9 cellular contexts compared by ENCODE assay signal in genomic region chr3:52495777-52496602, GRCh38. TPM values are rescaled to one million over a fixed set of nuclear protein-coding genes. Genes with fewer than 3 reads are reported as not detected.
DNase-seq lines count a peak whose midpoint lies in the region; ATAC-seq and TF ChIP-seq lines count a peak whose summit lies in the region.
"Had no signal": no experiment of that assay in that cellular context is flagged by ENCODE, and none has a peak within 500 bp of the region (broad histone marks: within the 10 kb centered on the region; RNA-seq: fewer than 3 reads in every experiment).

No MANE protein-coding gene starts in this region.

- no CpG with 5 or more reads among the region's 16 CpGs for WGBS in right lobe of liver (ENCODE audit: insufficient coverage, low coverage, low lambda C conversion rate, missing lambda C conversion rate)
- WGBS in urinary bladder, result 61% methylated on average over 16 of the region's 16 CpGs

- peak overlapping the region; percentile 35 to 74 (median 52) for H3K27ac ChIP-seq in Peyer's patch
- peak overlapping the region in 41 of 59 donors; percentile 16 to 81 (median 62) for H3K27ac ChIP-seq in dorsolateral prefrontal cortex
- H3K27ac ChIP-seq in right lobe of liver, result peak overlapping the region; percentile 14 to 76 (median 40)
- H3K27ac ChIP-seq in urinary bladder (ENCODE audit: low read depth), result peak overlapping the region; percentile 47

- TF ChIP-seq CTCF in Peyer's patch (IDR thresholded peaks at IDR 0.05) (no peak), dorsolateral prefrontal cortex (IDR thresholded peaks at IDR 0.05 in 54 of 56, conservative IDR thresholded peaks at IDR 0.05 in 2 of 56; ENCODE audit: low read depth in 1 of 56, partially characterized antibody in 56 of 56) (no peak), right lobe of liver (IDR thresholded peaks at IDR 0.05) (no peak)

- peak in 2 of 4 donors; percentile 19 to 57 for ATAC-seq in right lobe of liver
- no peak for ATAC-seq in HG03025 (IDR thresholded peaks at IDR 0.05; ENCODE audit: low FRiP score, unreplicated experiment)
- no peak for ATAC-seq in HG03342 (IDR thresholded peaks at IDR 0.05; ENCODE audit: unreplicated experiment)

- H3K36me3 ChIP-seq in Peyer's patch (peaks cover 0 to 25% (median 0%) of the 10 kb centered on the region in 3 donors), right lobe of liver (peaks cover 0 to 16% (median 3%) of the 10 kb centered on the region in 4 donors), urinary bladder (ENCODE audit: insufficient read depth) (peaks cover 7% of the 10 kb centered on the region)
- H3K36me3 ChIP-seq: ovary had no signal

- intact Hi-C loops in dorsolateral prefrontal cortex (cut with DNase I) (no loop called here), right lobe of liver (cut with DNase I) (no loop called here)

- DNase-seq in Peyer's patch (no peak), dorsolateral prefrontal cortex (no peak), right lobe of liver (no peak)
- no peak for DNase-seq in activated CD4-positive, alpha-beta T cell treated with anti-CD3 and anti-CD28 coated beads, Interleukin-2, amount 50 U/mL, for 4 hours
- DNase-seq: activated CD4-positive, alpha-beta memory T cell treated with anti-CD3 and anti-CD28 coated beads for 36 hours had no signal

- no peak for TF ChIP-seq POLR2A in Peyer's patch (IDR thresholded peaks at IDR 0.05)
- no peak for TF ChIP-seq POLR2A in right lobe of liver (IDR thresholded peaks at IDR 0.05)

- H3K4me3 ChIP-seq in Peyer's patch (peak overlapping the region in 3 of 4 donors; percentile 5 to 42 (median 41)), dorsolateral prefrontal cortex (peak overlapping the region in 52 of 59 donors; percentile 0 to 59 (median 38)), right lobe of liver (peak overlapping the region; percentile 38 to 41 (median 40)), urinary bladder (ENCODE audit: low read depth, low read length) (peak overlapping the region; percentile 12)

- H3K27me3 ChIP-seq in Peyer's patch, result no peaks in the 10 kb centered on the region
- H3K27me3 ChIP-seq in dorsolateral prefrontal cortex, result no peaks in the 10 kb centered on the region
- no peaks in the 10 kb centered on the region for H3K27me3 ChIP-seq in right lobe of liver
- H3K27me3 ChIP-seq: ovary had no signal

- peaks cover 0 to 6% (median 2%) of the 10 kb centered on the region in 4 donors for H3K4me1 ChIP-seq in Peyer's patch
- no peaks in the 10 kb centered on the region for H3K4me1 ChIP-seq in right lobe of liver
- H3K4me1 ChIP-seq in urinary bladder (ENCODE audit: insufficient read depth), result no peaks in the 10 kb centered on the region

- no peaks in the 10 kb centered on the region for H3K9me3 ChIP-seq in Peyer's patch
- no peaks in the 10 kb centered on the region for H3K9me3 ChIP-seq in right lobe of liver
- H3K9me3 ChIP-seq: ovary had no signal

RNA-seq across cellular contexts. Expression of gene STAB1, which starts 0.9 kb away (rescaled TPM):
- total RNA-seq in Peyer's patch (10 to 100 TPM; 27.0 to 98.2 (median 67.2) TPM), dorsolateral prefrontal cortex (100 to 1,000 TPM in 4 of 120 experiments, 10 to 100 TPM in 113, 1 to 10 TPM in 3; 7.9 to 229 (median 32.7) TPM), right lobe of liver (100 to 1,000 TPM in 3 of 6 experiments, 10 to 100 TPM in 3; 60.7 to 268 (median 92.5) TPM), urinary bladder (73.5 TPM)
- polyA plus RNA-seq in urinary bladder, result 91.8 TPM

RNA-seq across cellular contexts. Expression of gene NT5DC2, which starts 37.7 kb away (rescaled TPM):
- total RNA-seq in Peyer's patch (10 to 100 TPM in 3 of 4 donors, 1 to 10 TPM in 1; 5.1 to 17.3 (median 14.7) TPM), dorsolateral prefrontal cortex (10 to 100 TPM; 10.8 to 61.6 (median 20.5) TPM), right lobe of liver (10 to 100 TPM in 1 of 6 experiments, 1 to 10 TPM in 5; 1.1 to 12.5 (median 3.9) TPM), urinary bladder (32.9 TPM)
- 63.8 TPM for polyA plus RNA-seq in urinary bladder

RNA-seq across cellular contexts. Expression of gene UQCC5, which starts 40.4 kb away (rescaled TPM):
- total RNA-seq in Peyer's patch (1 to 10 TPM; 1.7 to 7.7 (median 4.1) TPM), dorsolateral prefrontal cortex (10 to 100 TPM in 77 of 120 experiments, 1 to 10 TPM in 43; 4.8 to 19.1 (median 10.9) TPM), right lobe of liver (1 to 10 TPM in 5 of 6 experiments, under 1 TPM in 1; 0.81 to 8.3 (median 4.3) TPM), urinary bladder (5.7 TPM)
- polyA plus RNA-seq in urinary bladder, result 38.4 TPM

RNA-seq across cellular contexts. Expression of gene NISCH, which starts 40.6 kb away (rescaled TPM):
- 100 to 1,000 TPM in 3 of 4 donors, 10 to 100 TPM in 1; 65.7 to 150 (median 128) TPM for total RNA-seq in Peyer's patch
- 100 to 1,000 TPM; 146 to 372 (median 259) TPM for total RNA-seq in dorsolateral prefrontal cortex
- total RNA-seq in right lobe of liver, result 10 to 100 TPM; 19.7 to 51.9 (median 30.6) TPM
- 83.6 TPM for total RNA-seq in urinary bladder
- polyA plus RNA-seq in urinary bladder, result 85.3 TPM

RNA-seq across cellular contexts. Expression of gene TNNC1, which starts 42.1 kb away (rescaled TPM):
- total RNA-seq in Peyer's patch, result not detected
- total RNA-seq in dorsolateral prefrontal cortex, result 1 to 10 TPM in 33 of 120 experiments, under 1 TPM in 16, not detected in 71; 0.62 to 2.9 (median 1.2) TPM
- total RNA-seq in right lobe of liver, result 10 to 100 TPM in 1 of 6 experiments, 1 to 10 TPM in 3, under 1 TPM in 2; 0.55 to 12.2 (median 1.3) TPM
- total RNA-seq in urinary bladder, result 68.4 TPM
- polyA plus RNA-seq in urinary bladder, result 3.1 TPM
